Comparison of ENCODE assay signal across 15 cellular contexts in genomic region chr6:14119764-14120163, GRCh38. TPM values are rescaled to one million over a fixed set of nuclear protein-coding genes. Genes with fewer than 3 reads are reported as not detected.
DNase-seq lines count a peak whose midpoint lies in the region; ATAC-seq, FAIRE-seq and TF ChIP-seq lines count a peak whose summit lies in the region.
"Had no signal": no experiment of that assay in that cellular context is flagged by ENCODE, and none has a peak within 500 bp of the region (broad histone marks: within the 10 kb centered on the region; RNA-seq: fewer than 3 reads in every experiment).

No MANE protein-coding gene starts in this region.

- H3K36me3 Mint-ChIP-seq in activated naive CD4-positive, alpha-beta T cell treated with anti-CD3 and anti-CD28 coated beads, Interleukin-2, amount 50 U/mL, for 24 hours: peaks cover 24% of the 10 kb centered on the region
- H3K36me3 Mint-ChIP-seq in T-cell: peaks cover 31% of the 10 kb centered on the region

- no peaks in the 10 kb centered on the region for H3K9me3 ChIP-seq in Loucy (ENCODE audit: insufficient read depth, low read depth, low read length)
- no peaks in the 10 kb centered on the region for H3K9me3 ChIP-seq in thoracic aorta

- peak; percentile 53 for FAIRE-seq in endometrium (lab: Jason Lieb, UNC)
- FAIRE-seq: astrocyte, endothelial cell of umbilical vein had no signal

- ATAC-seq in thoracic aorta (ENCODE audit: insufficient number of reproducible peaks, low FRiP score, low read depth): no peak
- no peak for ATAC-seq in T-cell (replicated peaks in 1 of 4)

- H3K4me3 ChIP-seq in Loucy (ENCODE audit: low read length, poor library complexity, severe bottlenecking) (peak overlapping the region; percentile 85), thoracic aorta (peak overlapping the region; percentile 84)

- H3K9ac ChIP-seq in Loucy (ENCODE audit: low read depth, low read length, poor library complexity, severe bottlenecking): no peak overlapping the region

- peak overlapping the region; percentile 92 for H3K4me3 Mint-ChIP-seq in activated naive CD4-positive, alpha-beta T cell treated with anti-CD3 and anti-CD28 coated beads, Interleukin-2, amount 50 U/mL, for 24 hours
- peak overlapping the region in 1 of 3 donors; percentile 31 for H3K4me3 Mint-ChIP-seq in T-cell
- H3K4me3 Mint-ChIP-seq: nephron progenitor cell had no signal

- no peaks in the 10 kb centered on the region for H3K27me3 Mint-ChIP-seq in activated naive CD4-positive, alpha-beta T cell treated with anti-CD3 and anti-CD28 coated beads, Interleukin-2, amount 50 U/mL, for 24 hours
- H3K27me3 Mint-ChIP-seq in T-cell: no peaks in the 10 kb centered on the region

- no peak for DNase-seq in activated naive CD4-positive, alpha-beta T cell treated with Interleukin-2 at 50 U/mL for 16 hours
- no peak for DNase-seq in thoracic aorta (ENCODE audit: low spot score)
- no peak for DNase-seq in T-cell
- no peak for DNase-seq in GM19240 (ENCODE audit: insufficient read length, low spot score)
- no peak for DNase-seq in iPS-NIHi7 (ENCODE audit: extremely low spot score)
- DNase-seq: ACHN; activated CD4-positive, alpha-beta T cell treated with anti-CD3 and anti-CD28 coated beads, Interleukin-2, amount 50 U/mL, for 48 hours; activated gamma-delta T cell; NCI-H526 treated with DMSO at 0.1 percent for 48 hours; nephron progenitor cell had no signal

- peaks cover 54% of the 10 kb centered on the region for H3K79me2 ChIP-seq in Loucy (ENCODE audit: insufficient read depth, low read length)

- peak overlapping the region; percentile 98 for H3K4me2 ChIP-seq in Loucy (ENCODE audit: low read depth, low read length, poor library complexity, severe bottlenecking)

- no peaks in the 10 kb centered on the region for H3K9me3 Mint-ChIP-seq in activated naive CD4-positive, alpha-beta T cell treated with anti-CD3 and anti-CD28 coated beads, Interleukin-2, amount 50 U/mL, for 24 hours
- H3K9me3 Mint-ChIP-seq in T-cell: no peaks in the 10 kb centered on the region
- H3K9me3 Mint-ChIP-seq: nephron progenitor cell had no signal

- H2AFZ ChIP-seq in Loucy (ENCODE audit: low read length): no peak overlapping the region

- H3K4me1 ChIP-seq in Loucy (ENCODE audit: insufficient read depth, low read length, poor library complexity, severe bottlenecking): peaks cover 51% of the 10 kb centered on the region
- H3K4me1 ChIP-seq in thoracic aorta (ENCODE audit: control insufficient read depth in 1 of 2, low read depth in 2 of 2): peaks cover 4 to 10% of the 10 kb centered on the region in 2 donors

- H4K20me1 ChIP-seq in Loucy (ENCODE audit: insufficient read depth, low read length, poor library complexity, severe bottlenecking): peaks cover 4% of the 10 kb centered on the region

- POLR2A ChIA-PET in T-cell (lab: Charles Lee): interaction anchor here (0.6 to 1.1 kb wide), 5 partner anchors 18 to 1500 kb away, joined by 3 to 4 read pairs (median 3); no protein-coding TSS in a partner anchor

- H3K27me3 ChIP-seq in Loucy (ENCODE audit: insufficient read depth, low read length, poor library complexity, severe bottlenecking) (no peaks in the 10 kb centered on the region), thoracic aorta (replicated peaks; ENCODE audit: insufficient read depth) (no peaks in the 10 kb centered on the region)

- H3K36me3 ChIP-seq in Loucy (ENCODE audit: insufficient read depth, low read length) (no peaks in the 10 kb centered on the region), thoracic aorta (no peaks in the 10 kb centered on the region)

- CTCF ChIA-PET in T-cell (lab: Charles Lee): interaction anchor here in 1 of 2 donors (0.9 to 1.4 kb wide), 2 partner anchors 19 to 47 kb away, joined by 4 to 5 read pairs; no protein-coding TSS in a partner anchor

- H3F3A ChIP-seq in Loucy (ENCODE audit: low read depth): peaks cover 6% of the 10 kb centered on the region; the same call in 1 of the 2 replicates

- H3K27ac ChIP-seq in thoracic aorta: no peak overlapping the region

- no peak overlapping the region for H3K27ac Mint-ChIP-seq in activated naive CD4-positive, alpha-beta T cell treated with anti-CD3 and anti-CD28 coated beads, Interleukin-2, amount 50 U/mL, for 24 hours
- no peak overlapping the region for H3K27ac Mint-ChIP-seq in T-cell
- H3K27ac Mint-ChIP-seq: nephron progenitor cell had no signal

- H3K9me2 ChIP-seq in Loucy (replicated peaks; ENCODE audit: low read depth, low read length): no peaks in the 10 kb centered on the region

- H3K4me1 Mint-ChIP-seq in activated naive CD4-positive, alpha-beta T cell treated with anti-CD3 and anti-CD28 coated beads, Interleukin-2, amount 50 U/mL, for 24 hours: peaks cover 54% of the 10 kb centered on the region
- H3K4me1 Mint-ChIP-seq in T-cell: peaks cover 23 to 49% (median 34%) of the 10 kb centered on the region in 3 donors

- no peak for TF ChIP-seq CTCF in Loucy (conservative IDR thresholded peaks at IDR 0.05; ENCODE audit: low read length)
- no peak for TF ChIP-seq CTCF in thoracic aorta (IDR thresholded peaks at IDR 0.05)

RNA-seq across cellular contexts. Expression of gene CD83, which starts 2.2 kb away (rescaled TPM):
- total RNA-seq in thoracic aorta (1 to 10 TPM; 1.1 to 8.0 TPM), T-cell (10 to 100 TPM in 3 of 5 donors, 1 to 10 TPM in 2; 6.4 to 30.9 (median 11.6) TPM)
